27 cellular contexts compared by ENCODE assay signal in genomic region chr20:45819466-45819865, GRCh38. TPM values are rescaled to one million over a fixed set of nuclear protein-coding genes. Genes with fewer than 3 reads are reported as not detected.
"Had no signal": no experiment of that assay in that cellular context is flagged by ENCODE, and none has a peak within 500 bp of the region (broad histone marks: within the 10 kb centered on the region; RNA-seq: fewer than 3 reads in every experiment).

No MANE protein-coding gene starts in this region.

- H3K9ac ChIP-seq: neural progenitor cell had no signal

- H3K36me3 ChIP-seq: prostate gland, thoracic aorta, tibial nerve, vagina had no signal

- FAIRE-seq: colon, frontal cortex, keratinocyte had no signal

- H3K27me3 ChIP-seq: vagina had no signal

- H3K4me3 ChIP-seq: dorsolateral prefrontal cortex, lung, neural progenitor cell, prostate gland, skin epidermis, spleen, thoracic aorta, tibial nerve, vagina had no signal

- H3K4me2 ChIP-seq: neural progenitor cell had no signal

- H3K36me3 Mint-ChIP-seq: memory B cell; stimulated activated memory B cell treated with anti-CD40 and anti-IgM and Interleukin-4, amounts not matched to agents 10 μg/mL and 1 μg/mL and 100 μg/mL, for 72 hours had no signal

- H3K27ac Mint-ChIP-seq: memory B cell; naive thymus-derived CD4-positive, alpha-beta T cell; neural progenitor cell; stimulated activated memory B cell treated with anti-CD40 and anti-IgM and Interleukin-4, amounts not matched to agents 10 μg/mL and 1 μg/mL and 100 μg/mL, for 72 hours had no signal

- H3K4me1 ChIP-seq: prostate gland had no signal

- H3K4me3 Mint-ChIP-seq: memory B cell; naive thymus-derived CD4-positive, alpha-beta T cell; nephron; neural progenitor cell; stimulated activated memory B cell treated with anti-CD40 and anti-IgM and Interleukin-4, amounts not matched to agents 10 μg/mL and 1 μg/mL and 100 μg/mL, for 72 hours had no signal

- H3K27ac ChIP-seq: dorsolateral prefrontal cortex, neural progenitor cell, prostate gland, skin epidermis, spleen, vagina had no signal

- DNase-seq: dorsolateral prefrontal cortex; effector CD4-positive, alpha-beta T cell; head of caudate nucleus; midbrain; naive thymus-derived CD4-positive, alpha-beta T cell; right cardiac atrium; spleen; stimulated activated CD4-positive, alpha-beta T cell treated with anti-CD3 and anti-CD28 coated beads, Interleukin-4, amount 100 ng/mL, for 4 hours; stimulated activated naive CD8-positive, alpha-beta T cell treated with anti-CD3 and anti-CD28 coated beads, Interleukin-15, Interleukin-2, amounts not matched to agents 100 U/mL and 50 U/mL, for 24 hours had no signal

- H3K9me3 Mint-ChIP-seq: memory B cell; naive thymus-derived CD4-positive, alpha-beta T cell; nephron; neural progenitor cell; stimulated activated memory B cell treated with anti-CD40 and anti-IgM and Interleukin-4, amounts not matched to agents 10 μg/mL and 1 μg/mL and 100 μg/mL, for 72 hours had no signal

- H3K9me3 ChIP-seq: prostate gland, spleen, thoracic aorta, tibial nerve, vagina had no signal

RNA-seq across cellular contexts. Expression of gene UBE2C, which starts 7.0 kb away (rescaled TPM):
- total RNA-seq: thoracic aorta had no signal
- polyA plus RNA-seq: naive thymus-derived CD4-positive, alpha-beta T cell had no signal

RNA-seq across cellular contexts. Expression of gene TNNC2, which starts 7.6 kb away (rescaled TPM):
- total RNA-seq: frontal cortex, glomerular endothelial cell, left lobe of liver, renal cortical epithelial cell, thoracic aorta, vagina had no signal
- polyA plus RNA-seq: naive thymus-derived CD4-positive, alpha-beta T cell had no signal

RNA-seq across cellular contexts. Expression of gene WFDC3, which starts 27.8 kb away (rescaled TPM):
- total RNA-seq: frontal cortex; left lobe of liver; liver; naive thymus-derived CD4-positive, alpha-beta T cell; osteoblast; spleen; thoracic aorta; vagina had no signal
- polyA plus RNA-seq: naive thymus-derived CD4-positive, alpha-beta T cell had no signal
